Comparison of ENCODE assay signal across 8 cellular contexts in the genomic region with DNA sequence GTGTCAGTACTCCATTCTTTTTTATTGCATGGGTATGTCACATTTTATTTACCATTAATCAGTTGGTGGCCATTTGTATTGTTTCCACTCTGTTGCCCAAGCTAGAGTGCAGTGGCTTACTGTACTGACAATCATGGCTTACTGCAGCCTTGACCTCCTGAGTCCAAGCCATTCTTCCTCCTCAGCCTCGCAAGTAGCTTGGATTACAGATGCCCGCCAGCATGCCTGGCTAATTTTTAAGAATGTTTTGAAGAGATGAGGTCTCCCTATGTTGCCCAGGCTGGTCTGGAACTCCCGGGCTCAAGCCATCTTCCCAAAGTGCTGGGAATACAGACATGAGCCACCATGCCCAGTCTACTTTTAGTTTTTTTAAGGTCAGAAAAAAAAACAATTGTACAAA. TPM values are rescaled to one million over a fixed set of nuclear protein-coding genes. Genes with fewer than 3 reads are reported as not detected.
DNase-seq lines count a peak whose midpoint lies in the region; ATAC-seq and TF ChIP-seq lines count a peak whose summit lies in the region.

No MANE protein-coding gene starts in this region.

- H2BK120ac ChIP-seq in neuronal stem cell (ENCODE audit: low read depth, low read length), result no peak overlapping the region

- H3K4ac ChIP-seq in neuronal stem cell (ENCODE audit: low read length), result no peak overlapping the region

- no peak overlapping the region for H3K23ac ChIP-seq in neuronal stem cell (ENCODE audit: low read depth, low read length, poor library complexity)

- H3K9ac ChIP-seq in DND-41 (ENCODE audit: low read depth, low read length) (peak overlapping the region; percentile 94), neuronal stem cell (ENCODE audit: low read depth, low read length, poor library complexity) (no peak overlapping the region)

- H3K4me3 ChIP-seq in DND-41 (ENCODE audit: low read depth in 1 of 2, low read length in 2 of 2) (peak overlapping the region in 1 of 2 experiments; percentile 90; a peak in 3 of 4 replicates), MG63 (peak overlapping the region; percentile 93; the same call in 1 of the 2 replicates), dorsolateral prefrontal cortex (peak overlapping the region in 50 of 59 donors; percentile 67 to 97 (median 90)), neuronal stem cell (ENCODE audit: low read length in 2 of 2) (peak overlapping the region in 1 of 2 donors; percentile 95)

- peaks cover 14% of the 10 kb centered on the region for H3K36me3 ChIP-seq in DND-41 (ENCODE audit: insufficient read depth, low read length)
- peaks cover 12% of the 10 kb centered on the region for H3K36me3 ChIP-seq in MG63
- peaks cover 0 to 11% of the 10 kb centered on the region in 2 donors for H3K36me3 ChIP-seq in neuronal stem cell (replicated peaks in 1 of 2; ENCODE audit: control insufficient read depth in 2 of 2, insufficient read depth in 2 of 2, low read length in 2 of 2)

- intact Hi-C loops in dorsolateral prefrontal cortex (cut with DNase I), result loop anchor here (5.0 kb wide), 2 partner anchors 48 to 117 kb away; partner anchors contain the start of gene TIPRL (in 2 of the 2)

- no peak for TF ChIP-seq CTCF in DND-41 (IDR thresholded peaks at IDR 0.05; ENCODE audit: borderline replicate concordance, extremely low read depth, low read length, poor library complexity, severe bottlenecking)
- TF ChIP-seq CTCF in dorsolateral prefrontal cortex (IDR thresholded peaks at IDR 0.05 in 54 of 56, conservative IDR thresholded peaks at IDR 0.05 in 2 of 56; ENCODE audit: low read depth in 1 of 56, partially characterized antibody in 56 of 56), result no peak

- H4K20me1 ChIP-seq in DND-41 (ENCODE audit: insufficient read depth, low read length), result peaks cover 13% of the 10 kb centered on the region; the same call in 1 of the 2 replicates

- H3K27me3 ChIP-seq in DND-41 (ENCODE audit: insufficient read depth, low read length, poor library complexity), result no peaks in the 10 kb centered on the region
- H3K27me3 ChIP-seq in MG63, result no peaks in the 10 kb centered on the region
- H3K27me3 ChIP-seq in dorsolateral prefrontal cortex, result peaks cover 0 to 3% (median 0%) of the 10 kb centered on the region in 45 donors
- H3K27me3 ChIP-seq in neuronal stem cell (ENCODE audit: control insufficient read depth in 3 of 3, insufficient read depth in 3 of 3, low read depth in 1 of 3, low read length in 3 of 3), result no peaks in the 10 kb centered on the region

- H3K79me2 ChIP-seq in DND-41 (ENCODE audit: insufficient read depth, low read length), result peaks cover 46% of the 10 kb centered on the region

- H3K9me3 ChIP-seq in DND-41 (ENCODE audit: insufficient read depth, low read length, severe bottlenecking) (no peaks in the 10 kb centered on the region), MG63 (no peaks in the 10 kb centered on the region), neuronal stem cell (replicated peaks in 1 of 2; ENCODE audit: control insufficient read depth in 2 of 2, insufficient read depth in 1 of 2, low read depth in 1 of 2, low read length in 2 of 2) (peaks cover 8 to 10% of the 10 kb centered on the region in 2 donors)

- WGBS in neuronal stem cell (ENCODE audit: extremely low coverage in 2 of 2, insufficient read length in 2 of 2, insufficient replicate concordance in 1 of 2), 2 donors, result no CpG with 5 or more reads among the region's 3 CpGs

- H2BK12ac ChIP-seq in neuronal stem cell (ENCODE audit: low read length), result no peak overlapping the region

- no peak overlapping the region for H4K8ac ChIP-seq in neuronal stem cell (ENCODE audit: low read depth, low read length)

- H3K79me1 ChIP-seq in neuronal stem cell (ENCODE audit: low read depth, low read length), result peaks cover 4% of the 10 kb centered on the region

- H3K18ac ChIP-seq in neuronal stem cell (ENCODE audit: low read length), result no peak overlapping the region

- no peak overlapping the region for H2BK15ac ChIP-seq in neuronal stem cell (ENCODE audit: low read length)

- H2AFZ ChIP-seq in DND-41 (ENCODE audit: low read depth, low read length) (peak overlapping the region; percentile 82), neuronal stem cell (ENCODE audit: low read length) (peak overlapping the region; percentile 98)

- no peak overlapping the region for H2BK5ac ChIP-seq in neuronal stem cell (ENCODE audit: low read length)

- H3K4me1 ChIP-seq in DND-41 (ENCODE audit: insufficient read depth, low read length) (peaks cover 46% of the 10 kb centered on the region), neuronal stem cell (ENCODE audit: control insufficient read depth in 2 of 2, insufficient read depth in 1 of 2, low read depth in 1 of 2, low read length in 2 of 2) (peaks cover 6 to 7% of the 10 kb centered on the region in 2 donors)

- ATAC-seq in DND-41 (ENCODE audit: insufficient read depth, low read depth) (no peak), HG02885 (IDR thresholded peaks at IDR 0.05; ENCODE audit: poor library complexity, unreplicated experiment) (no peak)

- no peak for DNase-seq in DND-41
- DNase-seq in MG63, result no peak
- DNase-seq in dorsolateral prefrontal cortex, result no peak
- DNase-seq in neuronal stem cell (ENCODE audit: low spot score), result no peak
- no peak for DNase-seq in NCI-H2171 (lab: John Stamatoyannopoulos, UW)
- DNase-seq in HCEC 1CT, result no peak
- DNase-seq in NCI-H187 treated with DMSO at 0.1 percent for 48 hours (lab: John Stamatoyannopoulos, UW), result no peak

- no peak overlapping the region for H3K14ac ChIP-seq in neuronal stem cell (ENCODE audit: low read length)

- peak overlapping the region; percentile 86 for H3K27ac ChIP-seq in DND-41 (ENCODE audit: low read length)
- peak overlapping the region in 4 of 59 donors; percentile 76 to 84 (median 80) for H3K27ac ChIP-seq in dorsolateral prefrontal cortex
- no peak overlapping the region for H3K27ac ChIP-seq in neuronal stem cell (replicated peaks; ENCODE audit: low read length)

- no peak overlapping the region for H2AK5ac ChIP-seq in neuronal stem cell (ENCODE audit: low read depth, low read length)

- H4K91ac ChIP-seq in neuronal stem cell (ENCODE audit: low read depth, low read length, poor library complexity), result no peak overlapping the region

- H3K4me2 ChIP-seq in DND-41 (ENCODE audit: insufficient read depth, low read length) (peak overlapping the region; percentile 88), neuronal stem cell (ENCODE audit: insufficient read depth, low read length, poor library complexity, severe bottlenecking) (no peak overlapping the region)

RNA-seq across cellular contexts. Expression of gene SFT2D2, which starts 0.8 kb away (rescaled TPM):
- total RNA-seq in MG63 (2014; rRNA removed; shearing (Covaris generic); ENCODE audit: low replicate concordance), result 11.1 and 19.0 TPM in 2 replicates
- total RNA-seq in dorsolateral prefrontal cortex, result 10 to 100 TPM; 15.0 to 59.6 (median 26.0) TPM
- 7.8 TPM for polyA plus RNA-seq in neuronal stem cell (2013, experiment 1 of 2)
- 9.0 TPM for polyA plus RNA-seq in neuronal stem cell (2013, experiment 2 of 2)

RNA-seq across cellular contexts. Expression of gene TIPRL, which starts 46.2 kb away (rescaled TPM):
- 50.2 and 86.2 TPM in 2 replicates for total RNA-seq in MG63 (2014; rRNA removed; shearing (Covaris generic); ENCODE audit: low replicate concordance)
- 10 to 100 TPM; 14.6 to 51.2 (median 34.7) TPM for total RNA-seq in dorsolateral prefrontal cortex
- polyA plus RNA-seq in neuronal stem cell (2013, experiment 1 of 2), result 28.7 TPM
- polyA plus RNA-seq in neuronal stem cell (2013, experiment 2 of 2), result 29.4 TPM

RNA-seq across cellular contexts. Expression of gene TBX19, which starts 55.7 kb away (rescaled TPM):
- 1.1 TPM in 1 of 2 replicates, not detected in the other for total RNA-seq in MG63 (2014; rRNA removed; shearing (Covaris generic); ENCODE audit: low replicate concordance)
- total RNA-seq in dorsolateral prefrontal cortex, result 1 to 10 TPM in 82 of 120 experiments, under 1 TPM in 36, not detected in 2; 0.26 to 4.3 (median 1.2) TPM
- 1.2 TPM for polyA plus RNA-seq in neuronal stem cell (2013, experiment 1 of 2)
- polyA plus RNA-seq in neuronal stem cell (2013, experiment 2 of 2), result 1.3 TPM
